Comparison of ENCODE assay signal across 1 cellular context in genomic region chr1:160261526-160261877, GRCh38.
TF ChIP-seq lines count a peak whose summit lies in the region.

No MANE protein-coding gene starts in this region.

TF ChIP-seq in IMR-90, 13 proteins besides CTCF, POLR2A, EP300 and RAD21 (continued from another document):
- TF ChIP-seq MAZ (IDR thresholded peaks at IDR 0.05; ENCODE audit: borderline replicate concordance, low read depth, low read length) (peak; percentile 31; the same call in 1 of the 2 replicates), MAFK (IDR thresholded peaks at IDR 0.05; ENCODE audit: low read depth, low read length) (no peak), MXI1 (IDR thresholded peaks at IDR 0.05; ENCODE audit: borderline replicate concordance, low read depth, low read length) (no peak), FOS (IDR thresholded peaks at IDR 0.05; ENCODE audit: low read depth, low read length) (peak; percentile 74), BHLHE40 (IDR thresholded peaks at IDR 0.05; ENCODE audit: low read depth, low read length) (no peak)
TF ChIP-seq in IMR-90: peak in this region for 2.
